ENCODE assay signal across 1 cellular context in genomic region chr7:134028853-134029252, GRCh38.
TF ChIP-seq lines count a peak whose summit lies in the region.

No MANE protein-coding gene starts in this region.

TF ChIP-seq in H1, 55 proteins besides CTCF, POLR2A, EP300 and RAD21 (continued from another document):
- TF ChIP-seq ATF2 (IDR thresholded peaks at IDR 0.05; ENCODE audit: low read length) (peak; percentile 87), JUN (IDR thresholded peaks at IDR 0.05; ENCODE audit: low read depth, low read length) (peak; percentile 58; the same call in 1 of the 2 replicates), POU5F1 (IDR thresholded peaks at IDR 0.05; ENCODE audit: low read depth, low read length) (peak; percentile 70; the same call in 1 of the 2 replicates)
